Comparison of ENCODE assay signal across 24 cellular contexts in genomic region chr10:118982366-118982765, GRCh38.
"Had no signal": no experiment of that assay in that cellular context is flagged by ENCODE, and none has a peak within 500 bp of the region (broad histone marks: within the 10 kb centered on the region; RNA-seq: fewer than 3 reads in every experiment).

No MANE protein-coding gene starts in this region.

- H3K4me3 ChIP-seq: coronary artery, dorsolateral prefrontal cortex, esophagus squamous epithelium, gastroesophageal sphincter, heart right ventricle had no signal

- H3K36me3 ChIP-seq: brain microvascular endothelial cell, esophagus squamous epithelium, gastroesophageal sphincter, heart right ventricle, WERI-Rb-1 had no signal

- DNase-seq: activated B cell treated with CpG ODN at 0.5 μM for 24 hours; activated CD4-positive, alpha-beta memory T cell treated with anti-CD3 and anti-CD28 coated beads, Interleukin-2, amount 10 ng/mL, durations not matched to agents 7 days and 5 days; activated CD4-positive, alpha-beta T cell treated with anti-CD3 and anti-CD28 coated beads, Interleukin-2, amount 10 ng/mL, durations not matched to agents 24 days and 14 days; activated CD8-positive, alpha-beta memory T cell treated with anti-CD3 and anti-CD28 coated beads, Interleukin-2, amount 50 U/mL, for 48 hours; activated effector memory CD4-positive, alpha-beta T cell treated with Interleukin-2 at 50 U/mL for 16 hours; activated gamma-delta T cell treated with Interleukin-2 at 50 U/mL for 16 hours; activated naive CD4-positive, alpha-beta T cell treated with anti-CD3 and anti-CD28 coated beads, Interleukin-2, amount 50 U/mL, for 16 hours; activated naive CD4-positive, alpha-beta T cell treated with Interleukin-2 at 50 U/mL for 16 hours; activated T-cell treated with anti-CD3 and anti-CD28 coated beads, Interleukin-2, amount 50 U/mL, for 4 hours; amniotic stem cell; anterior cingulate cortex; brain microvascular endothelial cell; dorsolateral prefrontal cortex; effector memory CD4-positive, alpha-beta T cell; esophagus squamous epithelium; foreskin melanocyte; heart right ventricle; T-helper 1 cell; T-helper 17 cell; T1000; WERI-Rb-1 had no signal

- H3K4me1 ChIP-seq: esophagus squamous epithelium, gastroesophageal sphincter had no signal

- H3K27ac ChIP-seq: brain microvascular endothelial cell, coronary artery, dorsolateral prefrontal cortex, epithelial cell of prostate, esophagus squamous epithelium, gastroesophageal sphincter, heart right ventricle, WERI-Rb-1 had no signal

- H3K27me3 ChIP-seq: brain microvascular endothelial cell, dorsolateral prefrontal cortex, esophagus squamous epithelium, gastroesophageal sphincter had no signal
